ENCODE assay signal across 8 cellular contexts in genomic region chr17:48374650-48375230, GRCh38. TPM values are rescaled to one million over a fixed set of nuclear protein-coding genes. Genes with fewer than 3 reads are reported as not detected.
DNase-seq lines count a peak whose midpoint lies in the region; ATAC-seq, FAIRE-seq and TF ChIP-seq lines count a peak whose summit lies in the region.

No MANE protein-coding gene starts in this region.

- peak; percentile 50 for FAIRE-seq in G401.6 (lab: Jason Lieb, UNC)

- no peak for ATAC-seq in GM21390 (IDR thresholded peaks at IDR 0.05; ENCODE audit: unreplicated experiment)

- no peak overlapping the region for H3K9ac ChIP-seq in liver (ENCODE audit: low read depth in 1 of 2, low read length in 2 of 2)

- no peaks in the 10 kb centered on the region for H3K36me3 ChIP-seq in liver (ENCODE audit: control insufficient read depth in 4 of 4, insufficient read depth in 3 of 4, low read depth in 1 of 4, low read length in 3 of 4)

- TF ChIP-seq CTCF in 22Rv1 (IDR thresholded peaks at IDR 0.05) (peak; percentile 68), liver (IDR thresholded peaks at IDR 0.05; ENCODE audit: low read depth, low read length, missing input control) (peak; percentile 40)

- no peaks in the 10 kb centered on the region for H3K4me1 ChIP-seq in liver (ENCODE audit: control insufficient read depth in 4 of 4, insufficient read depth in 4 of 4, low read length in 3 of 4)

- whole genome bisulfite sequencing in liver: 75% methylated on average over 1 of the region's 1 CpG

- no peak overlapping the region for H3K27ac ChIP-seq in 22Rv1
- H3K27ac ChIP-seq in liver (ENCODE audit: low read depth in 1 of 2, low read length in 2 of 2): no peak overlapping the region

- H3K27me3 ChIP-seq in liver (ENCODE audit: control insufficient read depth in 4 of 4, insufficient read depth in 4 of 4, low read length in 3 of 4): peaks cover 0 to 2% (median 0%) of the 10 kb centered on the region in 4 donors

- H3K9me3 ChIP-seq in liver (ENCODE audit: control insufficient read depth in 4 of 4, low read length in 3 of 4): peaks cover 0 to 2% (median 0%) of the 10 kb centered on the region in 4 donors

- DNase-seq in NCI-H2227 treated with DMSO at 0.1 percent for 48 hours (lab: John Stamatoyannopoulos, UW) (peak; percentile 19), Ammon's horn (ENCODE audit: low spot score) (no peak)
- peak; percentile 12 for DNase-seq in activated gamma-delta T cell treated with anti-CD3 and anti-CD28 coated beads, Interleukin-2, amount 50 U/mL, for 16 hours (ENCODE audit: low read depth)
- DNase-seq in activated CD4-positive, CD25-positive, alpha-beta regulatory T cell (lab: John Stamatoyannopoulos, UW): no peak

- no peak overlapping the region for H3K4me3 ChIP-seq in liver (ENCODE audit: low read depth in 1 of 3, low read length in 3 of 3)

- TF ChIP-seq RAD21 in liver (IDR thresholded peaks at IDR 0.05): peak; percentile 64 to 81

TF ChIP-seq in liver, 16 proteins besides CTCF, POLR2A, EP300 and RAD21:
- TF ChIP-seq EGR1 (IDR thresholded peaks at IDR 0.05; ENCODE audit: low read depth in 2 of 2) (no peak), FOXA1 (IDR thresholded peaks at IDR 0.05) (no peak), JUND (IDR thresholded peaks at IDR 0.05) (no peak), HNF4G (IDR thresholded peaks at IDR 0.05) (no peak), ATF3 (IDR thresholded peaks at IDR 0.05) (no peak), TAF1 (conservative IDR thresholded peaks at IDR 0.05) (no peak), HNF4A (conservative IDR thresholded peaks at IDR 0.05) (no peak), RXRA (IDR thresholded peaks at IDR 0.05) (no peak), FOXA2 (IDR thresholded peaks at IDR 0.05) (no peak), ZBTB33 (IDR thresholded peaks at IDR 0.05) (no peak), GABPA (IDR thresholded peaks at IDR 0.05 in 1 of 2, conservative IDR thresholded peaks at IDR 0.05 in 1 of 2) (no peak), NR2F2 (IDR thresholded peaks at IDR 0.05) (no peak), SP1 (IDR thresholded peaks at IDR 0.05) (no peak), REST (IDR thresholded peaks at IDR 0.05) (no peak), YY1 (IDR thresholded peaks at IDR 0.05) (no peak)

RNA-seq across cellular contexts. Expression of gene SKAP1, which starts 55.3 kb away (rescaled TPM):
- 1 to 10 TPM; 2.5 to 7.2 TPM for total RNA-seq in liver
- 10 to 100 TPM; 15.4 to 20.8 TPM for polyA plus RNA-seq in liver

Comparison
In these comparisons a context has a peak if more than half of its experiments do, and no peak if none do; other contexts are left out.
1. DNase-seq: peak in NCI-H2227 treated with DMSO at 0.1 percent for 48 hours (single experiment) and activated gamma-delta T cell treated with anti-CD3 and anti-CD28 coated beads, Interleukin-2, amount 50 U/mL, for 16 hours (single experiment); none in Ammon's horn (single experiment) and activated CD4-positive, CD25-positive, alpha-beta regulatory T cell (0 of 4).